26 cellular contexts compared by ENCODE assay signal in genomic region chr4:804804-805203, GRCh38. TPM values are rescaled to one million over a fixed set of nuclear protein-coding genes. Genes with fewer than 3 reads are reported as not detected.
"Had no signal": no experiment of that assay in that cellular context is flagged by ENCODE, and none has a peak within 500 bp of the region (broad histone marks: within the 10 kb centered on the region; RNA-seq: fewer than 3 reads in every experiment).

No MANE protein-coding gene starts in this region.

- H3K4me3 Mint-ChIP-seq: activated CD4-positive, alpha-beta T cell treated with anti-CD3 and anti-CD28 coated beads for 36 hours; activated CD8-positive, alpha-beta memory T cell treated with anti-CD3 and anti-CD28 coated beads, Interleukin-2, amount 10 ng/mL, durations not matched to agents 7 days and 5 days; activated CD8-positive, alpha-beta T cell treated with anti-CD3 and anti-CD28 coated beads, Interleukin-2, amount 10 ng/mL, durations not matched to agents 7 days and 5 days; activated T-cell treated with anti-CD3 and anti-CD28 coated beads, Interleukin-2, amount 50 U/mL, for 72 hours; mesothelial cell of epicardium; naive B cell; neural progenitor cell; T-cell; T-helper 2 cell treated with Interferon-gamma antibody and Interleukin-4, amounts not matched to agents 5 μg/mL and 100 μg/mL, for 36 hours; type B pancreatic cell had no signal

- DNase-seq: activated CD4-positive, alpha-beta T cell treated with anti-CD3 and anti-CD28 coated beads for 36 hours; activated CD4-positive, CD25-positive, alpha-beta regulatory T cell; activated CD8-positive, alpha-beta memory T cell treated with anti-CD3 and anti-CD28 coated beads, Interleukin-2, amount 10 ng/mL, durations not matched to agents 7 days and 5 days; activated CD8-positive, alpha-beta T cell treated with anti-CD3 and anti-CD28 coated beads, Interleukin-2, amount 10 ng/mL, durations not matched to agents 7 days and 5 days; activated naive CD4-positive, alpha-beta T cell; activated T-cell treated with anti-CD3 and anti-CD28 coated beads, Interleukin-2, amount 50 U/mL, for 72 hours; colonic mucosa; effector CD8-positive, alpha-beta T cell; hippocampal formation; naive B cell; stimulated activated CD4-positive, alpha-beta T cell treated with anti-CD3 and anti-CD28 coated beads, Interleukin-2, amount 100 ng/mL, for 48 hours; stimulated activated naive CD8-positive, alpha-beta T cell treated with anti-CD3 and anti-CD28 coated beads, Interleukin-15, Interleukin-2, amounts not matched to agents 100 U/mL and 50 U/mL, for 24 hours; T-cell had no signal

- H3K4me1 Mint-ChIP-seq: activated CD4-positive, alpha-beta T cell treated with anti-CD3 and anti-CD28 coated beads for 36 hours; mesothelial cell of epicardium; naive B cell; neural progenitor cell had no signal

- H3K9me3 ChIP-seq: colonic mucosa, gastroesophageal sphincter, right lobe of liver, thoracic aorta, vagina had no signal

- H2AFZ ChIP-seq: neural progenitor cell had no signal

- H3K36me3 ChIP-seq: colonic mucosa, gastroesophageal sphincter, neural progenitor cell, right lobe of liver, thoracic aorta, vagina had no signal

- H3K27ac ChIP-seq: colonic mucosa, gastroesophageal sphincter, neural progenitor cell, right lobe of liver, thoracic aorta, vagina had no signal

- H3K4me1 ChIP-seq: colonic mucosa, gastroesophageal sphincter, neural progenitor cell, right lobe of liver, vagina had no signal

- H3K9ac ChIP-seq: neural progenitor cell had no signal

- H3K4me2 ChIP-seq: neural progenitor cell had no signal

- H3K36me3 Mint-ChIP-seq: mesothelial cell of epicardium, neural progenitor cell, T-cell, type B pancreatic cell had no signal

- H3K27ac Mint-ChIP-seq: activated CD4-positive, alpha-beta T cell treated with anti-CD3 and anti-CD28 coated beads for 36 hours; activated CD8-positive, alpha-beta memory T cell treated with anti-CD3 and anti-CD28 coated beads, Interleukin-2, amount 10 ng/mL, durations not matched to agents 7 days and 5 days; activated CD8-positive, alpha-beta T cell treated with anti-CD3 and anti-CD28 coated beads, Interleukin-2, amount 10 ng/mL, durations not matched to agents 7 days and 5 days; activated naive CD4-positive, alpha-beta T cell treated with anti-CD3 and anti-CD28 coated beads, Interleukin-2, amount 50 U/mL, for 72 hours; activated T-cell treated with anti-CD3 and anti-CD28 coated beads, Interleukin-2, amount 50 U/mL, for 72 hours; mesothelial cell of epicardium; naive B cell; neural progenitor cell; progenitor cell of endocrine pancreas; T-cell; T-helper 2 cell treated with Interferon-gamma antibody and Interleukin-4, amounts not matched to agents 5 μg/mL and 100 μg/mL, for 36 hours; type B pancreatic cell had no signal

- H3K9me3 Mint-ChIP-seq: T-cell had no signal

- H3K27me3 ChIP-seq: colonic mucosa, right lobe of liver, vagina had no signal

- H3K4me3 ChIP-seq: colonic mucosa, gastroesophageal sphincter, neural progenitor cell, right lobe of liver, thoracic aorta, vagina had no signal

RNA-seq across cellular contexts. Expression of gene CPLX1, which starts 21.1 kb away (rescaled TPM):
- total RNA-seq: bronchial epithelial cell, osteocyte, skeletal muscle tissue had no signal
